1 cellular context compared by ENCODE assay signal in the genomic region with DNA sequence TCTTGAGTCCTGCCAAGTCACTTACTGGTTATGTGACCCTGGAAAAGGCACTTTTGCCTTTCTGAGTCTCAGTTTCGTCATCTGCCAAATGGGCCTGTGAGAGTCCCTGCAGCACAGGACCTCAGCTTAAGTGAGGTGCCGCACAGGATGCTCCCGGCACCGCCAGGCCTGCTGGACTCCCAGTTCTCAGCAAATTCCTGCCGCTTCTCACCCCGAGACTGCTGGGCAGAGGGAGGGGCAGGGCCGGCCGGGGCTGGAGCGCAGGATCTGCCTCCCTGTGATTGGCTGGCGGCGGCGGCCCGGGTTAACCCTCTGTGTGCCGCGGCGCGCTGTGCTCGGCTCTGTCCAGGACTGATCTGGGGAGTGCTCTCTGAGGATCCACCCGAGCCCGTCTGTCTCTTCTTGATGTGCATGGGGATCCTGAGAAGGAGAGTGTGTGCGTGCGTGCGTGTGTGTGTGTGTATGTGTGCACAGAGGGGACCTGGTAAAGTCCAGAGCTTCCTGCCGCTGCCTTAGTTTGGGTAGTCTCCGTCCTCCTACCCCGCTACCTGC.
TF ChIP-seq lines count a peak whose summit lies in the region.

No MANE protein-coding gene starts in this region.

TF ChIP-seq in liver, 16 proteins besides CTCF, POLR2A, EP300 and RAD21 (continued from another document):
- TF ChIP-seq, protein P1, sequence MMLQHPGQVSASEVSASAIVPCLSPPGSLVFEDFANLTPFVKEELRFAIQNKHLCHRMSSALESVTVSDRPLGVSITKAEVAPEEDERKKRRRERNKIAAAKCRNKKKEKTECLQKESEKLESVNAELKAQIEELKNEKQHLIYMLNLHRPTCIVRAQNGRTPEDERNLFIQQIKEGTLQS (IDR thresholded peaks at IDR 0.05): no peak
- no peak for TF ChIP-seq NR2F2 (IDR thresholded peaks at IDR 0.05)
